Comparison of ENCODE assay signal across 18 cellular contexts in genomic region chr3:137770066-137770805, GRCh38. TPM values are rescaled to one million over a fixed set of nuclear protein-coding genes. Genes with fewer than 3 reads are reported as not detected.
A peak's percentile ranks its signal among the peaks of the same experiment; 100 is the strongest.
DNase-seq lines count a peak whose midpoint lies in the region; ATAC-seq and TF ChIP-seq lines count a peak whose summit lies in the region.
"Had no signal": no experiment of that assay in that cellular context is flagged by ENCODE, and none has a peak within 500 bp of the region (broad histone marks: within the 10 kb centered on the region; RNA-seq: fewer than 3 reads in every experiment).

No MANE protein-coding gene starts in this region.

- no peak overlapping the region for H3K27ac Mint-ChIP-seq in stimulated activated effector memory CD8-positive, alpha-beta T cell treated with anti-CD3 and anti-CD28 coated beads, Interleukin-12 subunit alpha, Interleukin-12 subunit beta, amount 100 ng/mL, for 72 hours
- H3K27ac Mint-ChIP-seq: activated CD8-positive, alpha-beta T cell treated with anti-CD3 and anti-CD28 coated beads for 36 hours; CD8-positive, alpha-beta memory T cell; stimulated activated naive CD8-positive, alpha-beta T cell treated with anti-CD3 and anti-CD28 coated beads, Interleukin-15, Interleukin-2, amounts not matched to agents 100 ng/mL and 50 ng/mL, for 24 hours had no signal

- H3K9me3 ChIP-seq in NT2/D1 (ENCODE audit: insufficient read depth, low read length): no peaks in the 10 kb centered on the region
- no peaks in the 10 kb centered on the region for H3K9me3 ChIP-seq in iPS-18c (ENCODE audit: control insufficient read depth, insufficient read depth, low read length)
- H3K9me3 ChIP-seq in gastrocnemius medialis: no peaks in the 10 kb centered on the region

- no peak for TF ChIP-seq POLR2A in gastrocnemius medialis (IDR thresholded peaks at IDR 0.05)

- TF ChIP-seq CTCF in GM13977 (IDR thresholded peaks at IDR 0.05; ENCODE audit: extremely low read depth, insufficient read depth, missing control alignments) (peak; percentile 3), gastrocnemius medialis (IDR thresholded peaks at IDR 0.05 in 4 of 5, conservative IDR thresholded peaks at IDR 0.05 in 1 of 5) (no peak)

- no peaks in the 10 kb centered on the region for H3K9me3 Mint-ChIP-seq in stimulated activated effector memory CD8-positive, alpha-beta T cell treated with anti-CD3 and anti-CD28 coated beads, Interleukin-12 subunit alpha, Interleukin-12 subunit beta, amount 100 ng/mL, for 72 hours
- H3K9me3 Mint-ChIP-seq: activated CD8-positive, alpha-beta T cell treated with anti-CD3 and anti-CD28 coated beads for 36 hours; central memory CD8-positive, alpha-beta T cell; stimulated activated naive CD8-positive, alpha-beta T cell treated with anti-CD3 and anti-CD28 coated beads, Interleukin-15, Interleukin-2, amounts not matched to agents 100 ng/mL and 50 ng/mL, for 24 hours had no signal

- H3K4me1 Mint-ChIP-seq in stimulated activated effector memory CD8-positive, alpha-beta T cell treated with anti-CD3 and anti-CD28 coated beads, Interleukin-12 subunit alpha, Interleukin-12 subunit beta, amount 100 ng/mL, for 72 hours: peaks cover 5% of the 10 kb centered on the region

- in situ Hi-C loops in GM13977 (cut with MboI; ENCODE audit: low pct_unique_long_range_greater_than_20kb, low sequenced_read_pairs, unreplicated experiment): no loop called here
- in situ Hi-C loops in gastrocnemius medialis (cut with MboI; ENCODE audit: low sequenced_read_pairs in 4 of 4): no loop called here

- no peaks in the 10 kb centered on the region for H3K36me3 ChIP-seq in NT2/D1 (ENCODE audit: insufficient read depth, insufficient read length, low read length)
- no peaks in the 10 kb centered on the region for H3K36me3 ChIP-seq in gastrocnemius medialis

- no peak for ATAC-seq in gastrocnemius medialis
- ATAC-seq in stimulated activated effector memory CD8-positive, alpha-beta T cell treated with anti-CD3 and anti-CD28 coated beads, Interleukin-12 subunit alpha, Interleukin-12 subunit beta, amount 100 ng/mL, for 72 hours: no peak
- ATAC-seq in GM19328 (IDR thresholded peaks at IDR 0.05; ENCODE audit: unreplicated experiment): no peak
- ATAC-seq: activated CD8-positive, alpha-beta T cell treated with anti-CD3 and anti-CD28 coated beads for 36 hours had no signal

- H3K4me1 ChIP-seq in NT2/D1 (ENCODE audit: insufficient read depth, insufficient read length) (peaks cover 14% of the 10 kb centered on the region), gastrocnemius medialis (peaks cover 6 to 29% of the 10 kb centered on the region in 2 donors)

- intact Hi-C loops in gastrocnemius medialis (cut with DNase I; ENCODE audit: low total_unique reads): no loop called here

- no peak overlapping the region for H3K4me3 Mint-ChIP-seq in stimulated activated effector memory CD8-positive, alpha-beta T cell treated with anti-CD3 and anti-CD28 coated beads, Interleukin-12 subunit alpha, Interleukin-12 subunit beta, amount 100 ng/mL, for 72 hours
- H3K4me3 Mint-ChIP-seq: activated CD8-positive, alpha-beta T cell treated with anti-CD3 and anti-CD28 coated beads for 36 hours; CD8-positive, alpha-beta memory T cell; central memory CD8-positive, alpha-beta T cell; stimulated activated naive CD8-positive, alpha-beta T cell treated with anti-CD3 and anti-CD28 coated beads, Interleukin-15, Interleukin-2, amounts not matched to agents 100 ng/mL and 50 ng/mL, for 24 hours had no signal

- H3K9ac ChIP-seq in NT2/D1 (ENCODE audit: insufficient read length, low read depth): no peak overlapping the region

- no peaks in the 10 kb centered on the region for H3K36me3 Mint-ChIP-seq in stimulated activated effector memory CD8-positive, alpha-beta T cell treated with anti-CD3 and anti-CD28 coated beads, Interleukin-12 subunit alpha, Interleukin-12 subunit beta, amount 100 ng/mL, for 72 hours

- H3K4me3 ChIP-seq in NT2/D1 (ENCODE audit: insufficient read length, low read depth): peak overlapping the region; percentile 31
- H3K4me3 ChIP-seq in iPS-18c (ENCODE audit: insufficient read depth, low read depth, low read length): peak overlapping the region; percentile 5
- peak overlapping the region in 3 of 4 donors; percentile 7 to 53 (median 25) for H3K4me3 ChIP-seq in gastrocnemius medialis

- DNase-seq in GM13977 (ENCODE audit: low spot score) (peak; percentile 10), NT2/D1 (ENCODE audit: low read depth, low spot score) (no peak), gastrocnemius medialis (no peak), NCI-H146 (lab: John Stamatoyannopoulos, UW) (no peak)
- DNase-seq in stimulated activated effector memory CD8-positive, alpha-beta T cell treated with anti-CD3 and anti-CD28 coated beads, Interleukin-12 subunit alpha, Interleukin-12 subunit beta, amount 100 ng/mL, for 72 hours (ENCODE audit: low spot score in 2 of 2): no peak
- DNase-seq: activated CD8-positive, alpha-beta T cell treated with anti-CD3 and anti-CD28 coated beads for 36 hours; activated gamma-delta T cell treated with Interleukin-2 at 50 U/mL for 16 hours; CD8-positive, alpha-beta memory T cell; erythroblast; GF-D8; HCEC 1CT; hypothalamus had no signal

- H3K27ac ChIP-seq in gastrocnemius medialis: no peak overlapping the region

- H3K27me3 ChIP-seq in NT2/D1 (ENCODE audit: insufficient read depth, insufficient read length) (peaks cover 100% of the 10 kb centered on the region), gastrocnemius medialis (peaks cover 83 to 95% (median 93%) of the 10 kb centered on the region in 3 donors)

RNA-seq across cellular contexts. Expression of gene SOX14, which starts 6.1 kb away (rescaled TPM):
- not detected for total RNA-seq in gastrocnemius medialis
- total RNA-seq: activated CD8-positive, alpha-beta T cell treated with anti-CD3 and anti-CD28 coated beads for 36 hours; CD8-positive, alpha-beta memory T cell; MCF 10A; pulmonary artery endothelial cell had no signal
